In the genomic region with DNA sequence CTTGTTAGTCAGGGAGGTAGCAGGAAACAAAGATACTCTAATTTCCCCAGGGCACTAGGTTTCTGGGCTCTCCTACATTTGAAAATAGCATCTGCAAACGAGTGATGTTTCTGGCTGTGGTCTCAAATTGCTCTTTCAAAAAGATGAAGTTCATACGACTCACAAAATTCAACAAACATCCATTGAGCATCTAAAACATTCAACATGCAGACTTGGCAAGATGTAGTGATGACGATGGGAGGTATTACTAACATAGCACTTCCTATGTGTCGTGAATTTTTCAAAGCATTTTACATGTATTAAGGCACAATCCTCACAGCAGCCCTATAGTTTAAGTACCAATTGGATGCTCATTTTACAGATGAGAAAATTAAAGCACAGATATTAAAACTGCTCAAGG, we compare ENCODE assay signal across 17 cellular contexts. TPM values are rescaled to one million over a fixed set of nuclear protein-coding genes. Genes with fewer than 3 reads are reported as not detected.
"Had no signal": no experiment of that assay in that cellular context is flagged by ENCODE, and none has a peak within 500 bp of the region (broad histone marks: within the 10 kb centered on the region; RNA-seq: fewer than 3 reads in every experiment).

No MANE protein-coding gene starts in this region.

- H3K9me3 Mint-ChIP-seq: activated CD4-positive, alpha-beta T cell treated with anti-CD3 and anti-CD28 coated beads, Interleukin-2, amount 10 ng/mL, durations not matched to agents 24 days and 14 days; activated CD8-positive, alpha-beta T cell treated with anti-CD3 and anti-CD28 coated beads for 36 hours; activated naive CD4-positive, alpha-beta T cell treated with anti-CD3 and anti-CD28 coated beads for 36 hours; activated T-cell treated with anti-CD3 and anti-CD28 coated beads, Interleukin-2, amount 50 U/mL, for 24 hours; activated T-helper 2 cell treated with anti-CD3 and anti-CD28 coated beads, Interferon-gamma antibody, Interleukin-2, Interleukin-4, amounts not matched to agents 10 μg/mL and 5 μg/mL and 100 μg/mL, durations not matched to agents 14 hours and 24 hours and 36 hours; natural killer cell treated with Interleukin-12 subunit alpha and Interleukin-12 subunit beta and Interleukin-15 and Interleukin-18, amount 100 ng/mL, for 72 hours; type B pancreatic cell had no signal

- H3K9me3 ChIP-seq: lower lobe of right lung, stomach had no signal

- H3K4me3 Mint-ChIP-seq: activated CD4-positive, alpha-beta T cell treated with anti-CD3 and anti-CD28 coated beads, Interleukin-2, amount 10 ng/mL, durations not matched to agents 24 days and 14 days; activated CD8-positive, alpha-beta T cell treated with anti-CD3 and anti-CD28 coated beads for 36 hours; activated naive CD4-positive, alpha-beta T cell treated with anti-CD3 and anti-CD28 coated beads for 36 hours; activated T-cell treated with anti-CD3 and anti-CD28 coated beads, Interleukin-2, amount 50 U/mL, for 24 hours; natural killer cell treated with Interleukin-12 subunit alpha and Interleukin-12 subunit beta and Interleukin-15 and Interleukin-18, amount 100 ng/mL, for 72 hours; type B pancreatic cell had no signal

- ATAC-seq: activated CD8-positive, alpha-beta T cell treated with anti-CD3 and anti-CD28 coated beads for 36 hours; lower lobe of right lung; natural killer cell treated with Interleukin-12 subunit alpha and Interleukin-12 subunit beta and Interleukin-15 and Interleukin-18, amount 100 ng/mL, for 72 hours had no signal

- H3K27ac ChIP-seq: brain microvascular endothelial cell, lower lobe of right lung, stomach had no signal

- H3K4me3 ChIP-seq: lower lobe of right lung, stomach had no signal

- H3K27me3 ChIP-seq: brain microvascular endothelial cell had no signal

- H3K36me3 ChIP-seq: brain microvascular endothelial cell, lower lobe of right lung, stomach had no signal

- DNase-seq: activated CD4-positive, alpha-beta T cell treated with anti-CD3 and anti-CD28 coated beads, Interleukin-2, amount 10 ng/mL, durations not matched to agents 24 days and 14 days; activated CD8-positive, alpha-beta T cell treated with anti-CD3 and anti-CD28 coated beads for 36 hours; activated naive CD4-positive, alpha-beta T cell treated with anti-CD3 and anti-CD28 coated beads for 36 hours; activated T-cell treated with anti-CD3 and anti-CD28 coated beads, Interleukin-2, amount 50 U/mL, for 24 hours; brain microvascular endothelial cell; cortex of kidney; erythroblast; hippocampal formation; islet precursor cell; lower lobe of right lung; posterior cingulate gyrus; retina; stomach had no signal

- H3K27ac Mint-ChIP-seq: activated CD4-positive, alpha-beta T cell treated with anti-CD3 and anti-CD28 coated beads, Interleukin-2, amount 10 ng/mL, durations not matched to agents 24 days and 14 days; activated CD8-positive, alpha-beta T cell treated with anti-CD3 and anti-CD28 coated beads for 36 hours; activated naive CD4-positive, alpha-beta T cell treated with anti-CD3 and anti-CD28 coated beads for 36 hours; activated T-cell treated with anti-CD3 and anti-CD28 coated beads, Interleukin-2, amount 50 U/mL, for 24 hours; activated T-helper 2 cell treated with anti-CD3 and anti-CD28 coated beads, Interferon-gamma antibody, Interleukin-2, Interleukin-4, amounts not matched to agents 10 μg/mL and 5 μg/mL and 100 μg/mL, durations not matched to agents 14 hours and 24 hours and 36 hours; natural killer cell treated with Interleukin-12 subunit alpha and Interleukin-12 subunit beta and Interleukin-15 and Interleukin-18, amount 100 ng/mL, for 72 hours; type B pancreatic cell had no signal

RNA-seq across cellular contexts. Expression of a gene that starts 5.2 kb away (rescaled TPM):
- total RNA-seq: activated CD4-positive, alpha-beta T cell treated with anti-CD3 and anti-CD28 coated beads, Interleukin-2, amount 10 ng/mL, durations not matched to agents 24 days and 14 days; activated CD8-positive, alpha-beta T cell treated with anti-CD3 and anti-CD28 coated beads for 36 hours; activated naive CD4-positive, alpha-beta T cell treated with anti-CD3 and anti-CD28 coated beads for 36 hours; activated T-helper 2 cell treated with anti-CD3 and anti-CD28 coated beads, Interferon-gamma antibody, Interleukin-2, Interleukin-4, amounts not matched to agents 10 μg/mL and 5 μg/mL and 100 μg/mL, durations not matched to agents 14 hours and 24 hours and 36 hours; natural killer cell treated with Interleukin-12 subunit alpha and Interleukin-12 subunit beta and Interleukin-15 and Interleukin-18, amount 100 ng/mL, for 72 hours; T-helper 1 cell treated with Interleukin-12 subunit alpha and Interleukin-12 subunit beta and Interleukin-4 antibody, amounts not matched to agents 30 ng/mL and 1 ng/mL, for 36 hours had no signal
